Comparison of ENCODE assay signal across 11 cellular contexts in genomic region chr2:41720298-41720697, GRCh38.
DNase-seq lines count a peak whose midpoint lies in the region; ATAC-seq, FAIRE-seq and TF ChIP-seq lines count a peak whose summit lies in the region.
"Had no signal": no experiment of that assay in that cellular context is flagged by ENCODE, and none has a peak within 500 bp of the region (broad histone marks: within the 10 kb centered on the region; RNA-seq: fewer than 3 reads in every experiment).

No MANE protein-coding gene starts in this region.

- TF ChIP-seq CTCF in fibroblast of lung (conservative IDR thresholded peaks at IDR 0.05 in 1 of 2, IDR thresholded peaks at IDR 0.05 in 1 of 2; ENCODE audit: low read depth in 1 of 2, low read length in 2 of 2) (no peak), OCI-LY7 (conservative IDR thresholded peaks at IDR 0.05; ENCODE audit: low read length) (no peak)

- H3K27ac ChIP-seq in fibroblast of lung (ENCODE audit: insufficient read depth, low read length) (no peak overlapping the region), OCI-LY7 (ENCODE audit: low read depth, low read length, poor library complexity, severe bottlenecking) (no peak overlapping the region)

- H3K9me2 ChIP-seq in OCI-LY7 (ENCODE audit: insufficient read depth, low read length): 0 out of 2 replicates have a peak, but pooled peaks cover 3% of the 10 kb centered on the region

- no peaks in the 10 kb centered on the region for H3K9me3 ChIP-seq in fibroblast of lung (ENCODE audit: control insufficient read depth, insufficient read depth, low read depth, low read length)
- H3K9me3 ChIP-seq in OCI-LY7 (ENCODE audit: low read length): no peaks in the 10 kb centered on the region
- H3K9me3 ChIP-seq: esophagus squamous epithelium had no signal

- H3K79me2 ChIP-seq in fibroblast of lung (ENCODE audit: control insufficient read depth, insufficient read depth, low read length) (no peaks in the 10 kb centered on the region), OCI-LY7 (ENCODE audit: insufficient read depth, low read depth, low read length) (no peaks in the 10 kb centered on the region)

- no peak overlapping the region for H3K9ac ChIP-seq in fibroblast of lung (ENCODE audit: insufficient read depth, low read length)

- no peaks in the 10 kb centered on the region for H3K27me3 ChIP-seq in fibroblast of lung (ENCODE audit: control insufficient read depth, insufficient read depth, low read length)
- H3K27me3 ChIP-seq in H7 (ENCODE audit: control insufficient read depth, insufficient read depth, low read length): no peaks in the 10 kb centered on the region
- H3K27me3 ChIP-seq: esophagus squamous epithelium had no signal

- H3K4me2 ChIP-seq in fibroblast of lung (ENCODE audit: extremely low read depth, insufficient read depth, low read length) (peak overlapping the region; percentile 34), OCI-LY7 (ENCODE audit: low read length) (no peak overlapping the region)

- H3K4me3 ChIP-seq in fibroblast of lung (replicated peaks in 1 of 4; ENCODE audit: control extremely low read depth in 1 of 4, insufficient read depth in 1 of 4, low read depth in 3 of 4, low read length in 4 of 4) (peak overlapping the region in 1 of 4 experiments; percentile 12), H7 (ENCODE audit: insufficient read depth, low read depth, low read length) (no peak overlapping the region), OCI-LY7 (ENCODE audit: low read depth, low read length, poor library complexity, severe bottlenecking) (no peak overlapping the region)
- H3K4me3 ChIP-seq: esophagus squamous epithelium had no signal

- H3K4me3 Mint-ChIP-seq in activated T-helper 2 cell treated with anti-CD3 and anti-CD28 coated beads, Interferon-gamma antibody, Interleukin-2, Interleukin-4, amounts not matched to agents 10 μg/mL and 5 μg/mL and 100 μg/mL, durations not matched to agents 14 hours and 24 hours and 36 hours (ENCODE audit: low read depth): no peak overlapping the region
- H3K4me3 Mint-ChIP-seq: naive B cell had no signal

- H3K27me3 Mint-ChIP-seq in activated T-helper 2 cell treated with anti-CD3 and anti-CD28 coated beads, Interferon-gamma antibody, Interleukin-2, Interleukin-4, amounts not matched to agents 10 μg/mL and 5 μg/mL and 100 μg/mL, durations not matched to agents 14 hours and 24 hours and 36 hours (ENCODE audit: low read depth): no peaks in the 10 kb centered on the region
- H3K27me3 Mint-ChIP-seq: naive B cell had no signal

- peak; percentile 82 for FAIRE-seq in GM18507 (lab: Jason Lieb, UNC)

- no TSS peak for BruUV-seq in OCI-LY7 (replicated peaks; lab: Mats Ljungman, UMichigan)

- no peaks in the 10 kb centered on the region for H3K4me1 ChIP-seq in fibroblast of lung (ENCODE audit: control insufficient read depth, extremely low read depth, insufficient read depth, low read length)
- peaks cover 5% of the 10 kb centered on the region for H3K4me1 ChIP-seq in OCI-LY7 (ENCODE audit: insufficient read depth, low read length, poor library complexity, severe bottlenecking)

- H3K27ac Mint-ChIP-seq in activated T-helper 2 cell treated with anti-CD3 and anti-CD28 coated beads, Interferon-gamma antibody, Interleukin-2, Interleukin-4, amounts not matched to agents 10 μg/mL and 5 μg/mL and 100 μg/mL, durations not matched to agents 14 hours and 24 hours and 36 hours: no peak overlapping the region

- H3K36me3 ChIP-seq in fibroblast of lung (ENCODE audit: control insufficient read depth, insufficient read depth, low read length): no peaks in the 10 kb centered on the region
- no peaks in the 10 kb centered on the region for H3K36me3 ChIP-seq in H7 (replicated peaks; ENCODE audit: control insufficient read depth, insufficient read depth, low read length)
- H3K36me3 ChIP-seq in OCI-LY7 (ENCODE audit: insufficient read depth, low read length): no peaks in the 10 kb centered on the region
- H3K36me3 ChIP-seq: esophagus squamous epithelium had no signal

- no peak overlapping the region for H2AFZ ChIP-seq in fibroblast of lung (ENCODE audit: low read length)
- no peak overlapping the region; the same call in 1 of the 2 replicates for H2AFZ ChIP-seq in OCI-LY7 (ENCODE audit: low read length)

- H3K4me1 Mint-ChIP-seq in activated T-helper 2 cell treated with anti-CD3 and anti-CD28 coated beads, Interferon-gamma antibody, Interleukin-2, Interleukin-4, amounts not matched to agents 10 μg/mL and 5 μg/mL and 100 μg/mL, durations not matched to agents 14 hours and 24 hours and 36 hours (ENCODE audit: low read depth): peaks cover 9% of the 10 kb centered on the region

- H3K36me3 Mint-ChIP-seq in activated T-helper 2 cell treated with anti-CD3 and anti-CD28 coated beads, Interferon-gamma antibody, Interleukin-2, Interleukin-4, amounts not matched to agents 10 μg/mL and 5 μg/mL and 100 μg/mL, durations not matched to agents 14 hours and 24 hours and 36 hours (ENCODE audit: low read depth): no peaks in the 10 kb centered on the region
- H3K36me3 Mint-ChIP-seq: naive B cell had no signal

- DNase-seq in GM18507 (ENCODE audit: extremely low spot score, insufficient read length, low read depth) (no peak), fibroblast of lung (ENCODE audit: low read depth in 2 of 2) (no peak), H7 (no peak), OCI-LY7 (ENCODE audit: low spot score) (no peak)
- no peak for DNase-seq in activated T-helper 2 cell treated with anti-CD3 and anti-CD28 coated beads, Interferon-gamma antibody, Interleukin-2, Interleukin-4, amounts not matched to agents 10 μg/mL and 5 μg/mL and 100 μg/mL, durations not matched to agents 14 hours and 24 hours and 36 hours (ENCODE audit: low spot score)
- no peak for DNase-seq in stimulated activated naive CD4-positive, alpha-beta T cell treated with Interleukin-2 at 50 U/mL for 16 hours (lab: John Stamatoyannopoulos, UW)
- DNase-seq: activated naive CD4-positive, alpha-beta T cell; esophagus squamous epithelium; naive B cell had no signal

- ATAC-seq in GM21367 (IDR thresholded peaks at IDR 0.05; ENCODE audit: unreplicated experiment) (peak; percentile 44), HG03139 (IDR thresholded peaks at IDR 0.05; ENCODE audit: unreplicated experiment) (peak; percentile 57)

- intact Hi-C loops in activated T-helper 2 cell treated with anti-CD3 and anti-CD28 coated beads, Interferon-gamma antibody, Interleukin-2, Interleukin-4, amounts not matched to agents 10 μg/mL and 5 μg/mL and 100 μg/mL, durations not matched to agents 14 hours and 24 hours and 36 hours (cut with micrococcal nuclease): no loop called here
- intact Hi-C loops in OCI-LY7 (cut with micrococcal nuclease; ENCODE audit: unreplicated experiment): no loop called here

- no peaks in the 10 kb centered on the region for H3K9me3 Mint-ChIP-seq in activated T-helper 2 cell treated with anti-CD3 and anti-CD28 coated beads, Interferon-gamma antibody, Interleukin-2, Interleukin-4, amounts not matched to agents 10 μg/mL and 5 μg/mL and 100 μg/mL, durations not matched to agents 14 hours and 24 hours and 36 hours
- H3K9me3 Mint-ChIP-seq: naive B cell had no signal

- H4K20me1 ChIP-seq in fibroblast of lung (ENCODE audit: control insufficient read depth, extremely low read depth, insufficient read depth, low read length): no peaks in the 10 kb centered on the region
- no peaks in the 10 kb centered on the region for H4K20me1 ChIP-seq in OCI-LY7 (ENCODE audit: insufficient read depth, low read length)

- CTCF ChIA-PET in OCI-LY7 (lab: Charles Lee; ENCODE audit: unreplicated experiment): no interaction called here

- POLR2A ChIA-PET in OCI-LY7 (lab: Charles Lee): interaction anchor here (0.6 kb wide), 1 partner anchor 1729 kb away, joined by 3 read pairs; no protein-coding TSS in a partner anchor
